ENCODE assay signal across 8 cellular contexts in genomic region chr1:20493839-20494608, GRCh38. TPM values are rescaled to one million over a fixed set of nuclear protein-coding genes. Genes with fewer than 3 reads are reported as not detected.
DNase-seq lines count a peak whose midpoint lies in the region; ATAC-seq and TF ChIP-seq lines count a peak whose summit lies in the region.

No MANE protein-coding gene starts in this region.

- no peak overlapping the region for H3K4me3 Mint-ChIP-seq in HFFc6
- no peak overlapping the region for H3K4me3 Mint-ChIP-seq in activated CD4-positive, alpha-beta T cell treated with anti-CD3 and anti-CD28 coated beads, Interleukin-2, amount 10 ng/mL, durations not matched to agents 24 days and 14 days

- no peaks in the 10 kb centered on the region; the same call in 1 of the 2 replicates for H3K27me3 Mint-ChIP-seq in HFFc6 (ENCODE audit: insufficient read depth)
- H3K27me3 Mint-ChIP-seq in activated CD4-positive, alpha-beta T cell treated with anti-CD3 and anti-CD28 coated beads, Interleukin-2, amount 10 ng/mL, durations not matched to agents 24 days and 14 days, result peaks cover 25% of the 10 kb centered on the region

- ATAC-seq in left lung (peak; percentile 90), GM19023 (IDR thresholded peaks at IDR 0.05; ENCODE audit: unreplicated experiment) (no peak)

- peaks cover 6 to 29% of the 10 kb centered on the region in 2 donors for H3K4me1 ChIP-seq in left lung

- intact Hi-C loops in activated CD4-positive, alpha-beta T cell treated with anti-CD3 and anti-CD28 coated beads, Interleukin-2, amount 10 ng/mL, durations not matched to agents 24 days and 14 days (cut with micrococcal nuclease), result loop anchor here (1.0 to 10.0 kb wide), 4 partner anchors 117 to 579 kb away; no protein-coding TSS in a partner anchor
- intact Hi-C loops in left lung (cut with DNase I), result loop anchor here in 1 of 2 donors (5.0 kb wide), 1 partner anchor 282 kb away; no protein-coding TSS in a partner anchor

- DNase-seq in HFFc6 (peak; percentile 82), NCI-H524 treated with DMSO at 0.1 percent for 48 hours (lab: John Stamatoyannopoulos, UW) (peak; percentile 68), dermis blood vessel endothelial cell (peak; percentile 97), left lung (peak; percentile 78 to 88)
- DNase-seq in activated CD4-positive, alpha-beta T cell treated with anti-CD3 and anti-CD28 coated beads, Interleukin-2, amount 10 ng/mL, durations not matched to agents 24 days and 14 days, result peak; percentile 95
- DNase-seq in stimulated activated CD4-positive, alpha-beta T cell treated with anti-CD3 and anti-CD28 coated beads, Interleukin-4, amount 100 ng/mL, for 4 hours, result peak; percentile 70 to 77

- no peaks in the 10 kb centered on the region for H3K4me1 Mint-ChIP-seq in HFFc6 (ENCODE audit: low read depth)
- H3K4me1 Mint-ChIP-seq in activated CD4-positive, alpha-beta T cell treated with anti-CD3 and anti-CD28 coated beads, Interleukin-2, amount 10 ng/mL, durations not matched to agents 24 days and 14 days, result peaks cover 8% of the 10 kb centered on the region

- peaks cover 0 to 13% of the 10 kb centered on the region in 2 donors for H3K36me3 ChIP-seq in left lung

- H3K36me3 Mint-ChIP-seq in HFFc6 (ENCODE audit: low read depth), result peaks cover 5% of the 10 kb centered on the region; the same call in 1 of the 2 replicates
- H3K36me3 Mint-ChIP-seq in activated CD4-positive, alpha-beta T cell treated with anti-CD3 and anti-CD28 coated beads, Interleukin-2, amount 10 ng/mL, durations not matched to agents 24 days and 14 days (ENCODE audit: low read depth), result peaks cover 5% of the 10 kb centered on the region

- H3K4me3 ChIP-seq in left lung, result no peak overlapping the region

- H3K9me3 ChIP-seq in left lung, result no peaks in the 10 kb centered on the region

- peak overlapping the region; percentile 29; the same call in 1 of the 2 replicates for H3K27ac ChIP-seq in C4-2B
- H3K27ac ChIP-seq in left lung, result peak overlapping the region in 1 of 2 donors; percentile 4

- peak; percentile 83 for TF ChIP-seq CTCF in C4-2B (conservative IDR thresholded peaks at IDR 0.05)
- TF ChIP-seq CTCF in HFFc6 (IDR thresholded peaks at IDR 0.05), result peak; percentile 99
- peak; percentile 91 to 99 for TF ChIP-seq CTCF in left lung (IDR thresholded peaks at IDR 0.05)

- H3K9me3 Mint-ChIP-seq in HFFc6, result no peaks in the 10 kb centered on the region
- H3K9me3 Mint-ChIP-seq in activated CD4-positive, alpha-beta T cell treated with anti-CD3 and anti-CD28 coated beads, Interleukin-2, amount 10 ng/mL, durations not matched to agents 24 days and 14 days, result no peaks in the 10 kb centered on the region

- peaks cover 0 to 36% of the 10 kb centered on the region in 2 donors for H3K27me3 ChIP-seq in left lung

- H3K27ac Mint-ChIP-seq in HFFc6, result no peak overlapping the region
- H3K27ac Mint-ChIP-seq in activated CD4-positive, alpha-beta T cell treated with anti-CD3 and anti-CD28 coated beads, Interleukin-2, amount 10 ng/mL, durations not matched to agents 24 days and 14 days, result no peak overlapping the region

RNA-seq across cellular contexts. Expression of gene CAMK2N1, which starts 8.0 kb away (rescaled TPM):
- 10 to 100 TPM; 40.3 to 57.8 (median 42.6) TPM for total RNA-seq in HFFc6 (2021; fragmentation: NEBNext Ultra II Directional; extraction: Animal tissue kit (Norgen Biotek cat#: 25700))
- total RNA-seq in activated CD4-positive, alpha-beta T cell treated with anti-CD3 and anti-CD28 coated beads, Interleukin-2, amount 10 ng/mL, durations not matched to agents 24 days and 14 days, result 1.3 and 1.8 TPM in 2 replicates
- 3.7 and 7.8 TPM in 2 replicates for total RNA-seq in dermis blood vessel endothelial cell
- total RNA-seq in left lung, result 10 to 100 TPM; 17.9 to 42.2 TPM

RNA-seq across cellular contexts. Expression of gene MUL1, which starts 13.9 kb away (rescaled TPM):
- 10 to 100 TPM; 26.9 to 36.4 (median 27.8) TPM for total RNA-seq in HFFc6 (2021; fragmentation: NEBNext Ultra II Directional; extraction: Animal tissue kit (Norgen Biotek cat#: 25700))
- 19.1 and 19.4 TPM in 2 replicates for total RNA-seq in activated CD4-positive, alpha-beta T cell treated with anti-CD3 and anti-CD28 coated beads, Interleukin-2, amount 10 ng/mL, durations not matched to agents 24 days and 14 days
- total RNA-seq in dermis blood vessel endothelial cell, result 41.0 and 53.6 TPM in 2 replicates
- 10 to 100 TPM; 27.8 to 36.0 TPM for total RNA-seq in left lung

RNA-seq across cellular contexts. Expression of gene FAM43B, which starts 58.3 kb away (rescaled TPM):
- under 1 TPM in 1 of 6 experiments, not detected in 5; 0.07 TPM for total RNA-seq in HFFc6 (2021; fragmentation: NEBNext Ultra II Directional; extraction: Animal tissue kit (Norgen Biotek cat#: 25700))
- total RNA-seq in activated CD4-positive, alpha-beta T cell treated with anti-CD3 and anti-CD28 coated beads, Interleukin-2, amount 10 ng/mL, durations not matched to agents 24 days and 14 days, result not detected in 2 replicates
- total RNA-seq in dermis blood vessel endothelial cell, result not detected in 2 replicates
- 1 to 10 TPM in 1 of 2 donors, under 1 TPM in 1; 0.73 to 1.1 TPM for total RNA-seq in left lung
